8 cellular contexts compared by ENCODE assay signal in genomic region chr17:39636927-39637736, GRCh38. TPM values are rescaled to one million over a fixed set of nuclear protein-coding genes. Genes with fewer than 3 reads are reported as not detected.
DNase-seq lines count a peak whose midpoint lies in the region; ATAC-seq and TF ChIP-seq lines count a peak whose summit lies in the region.

TSS of gene STARD3 (plus strand) at chr17:39637144. CDS start at chr17:39653532, 16,388 bp downstream.

- ATAC-seq in GM18498 (IDR thresholded peaks at IDR 0.05; ENCODE audit: unreplicated experiment) (peak; percentile 82), HG02938 (IDR thresholded peaks at IDR 0.05; ENCODE audit: unreplicated experiment) (peak; percentile 73), body of pancreas (peak; percentile 84), gastrocnemius medialis (peak; percentile 92 to 93), GM18870 (IDR thresholded peaks at IDR 0.05; ENCODE audit: unreplicated experiment) (no peak)

- H3K4me3 ChIP-seq in body of pancreas (peak within 1 kb of the TSS; percentile 58 to 84), iPS-11a (ENCODE audit: low read depth, low read length) (peak within 1 kb of the TSS; percentile 81), gastrocnemius medialis (peak within 1 kb of the TSS; percentile 76 to 97 (median 92))

- TF ChIP-seq CTCF in body of pancreas (IDR thresholded peaks at IDR 0.05) (peak in 1 of 7 experiments; percentile 25), gastrocnemius medialis (IDR thresholded peaks at IDR 0.05 in 4 of 5, conservative IDR thresholded peaks at IDR 0.05 in 1 of 5) (peak in 3 of 5 experiments; percentile 16 to 44 (median 26))

- H3K9me3 ChIP-seq in body of pancreas (no peaks in the 10 kb centered on the region), gastrocnemius medialis (no peaks in the 10 kb centered on the region)

- 0 to 8% methylated on average over 6 to 66 of the region's 69 CpGs for WGBS in body of pancreas, 2 donors

- intact Hi-C loops in body of pancreas (cut with DNase I) (no loop called here), gastrocnemius medialis (cut with DNase I; ENCODE audit: low total_unique reads) (loop anchor here (1.0 to 5.0 kb wide), 4 partner anchors 14 to 115 kb away; partner anchors contain the start of genes MIEN1 and TCAP)

- H3K36me3 ChIP-seq in body of pancreas (replicated peaks in 1 of 2; ENCODE audit: insufficient read depth in 1 of 2, low read depth in 2 of 2) (no peaks in the 10 kb centered on the region), gastrocnemius medialis (no peaks in the 10 kb centered on the region)

- H3K27me3 ChIP-seq in body of pancreas (no peaks in the 10 kb centered on the region), gastrocnemius medialis (no peaks in the 10 kb centered on the region)

- H3K4me1 ChIP-seq in body of pancreas (peaks cover 76% of the 10 kb centered on the region), gastrocnemius medialis (peaks cover 41 to 48% of the 10 kb centered on the region in 2 donors)

- peak; percentile 13 to 67 (median 58) for TF ChIP-seq POLR2A in body of pancreas (IDR thresholded peaks at IDR 0.05)
- TF ChIP-seq POLR2A in gastrocnemius medialis (IDR thresholded peaks at IDR 0.05): peak; percentile 46 to 56

- peak; percentile 88 to 91 for DNase-seq in NCI-H2081 (lab: John Stamatoyannopoulos, UW)
- DNase-seq in UCSD-AML1 (lab: John Stamatoyannopoulos, UW; ENCODE audit: unreplicated experiment): peak; percentile 92
- DNase-seq in body of pancreas: peak; percentile 92 to 93 (median 93)
- DNase-seq in gastrocnemius medialis: peak; percentile 84 to 89

- H3K27ac ChIP-seq in body of pancreas (peak within 1 kb of the TSS; percentile 60 to 90 (median 74)), gastrocnemius medialis (peak within 1 kb of the TSS; percentile 93 to 99 (median 94))

- in situ Hi-C loops in gastrocnemius medialis (cut with MboI; ENCODE audit: low sequenced_read_pairs in 4 of 4): no loop called here

RNA-seq across cellular contexts. Expression of gene STARD3, which starts in this region (rescaled TPM):
- total RNA-seq in body of pancreas (10 to 100 TPM; 30.1 to 63.9 TPM), gastrocnemius medialis (10 to 100 TPM; 31.0 to 41.7 (median 41.0) TPM)
